In the genomic region with DNA sequence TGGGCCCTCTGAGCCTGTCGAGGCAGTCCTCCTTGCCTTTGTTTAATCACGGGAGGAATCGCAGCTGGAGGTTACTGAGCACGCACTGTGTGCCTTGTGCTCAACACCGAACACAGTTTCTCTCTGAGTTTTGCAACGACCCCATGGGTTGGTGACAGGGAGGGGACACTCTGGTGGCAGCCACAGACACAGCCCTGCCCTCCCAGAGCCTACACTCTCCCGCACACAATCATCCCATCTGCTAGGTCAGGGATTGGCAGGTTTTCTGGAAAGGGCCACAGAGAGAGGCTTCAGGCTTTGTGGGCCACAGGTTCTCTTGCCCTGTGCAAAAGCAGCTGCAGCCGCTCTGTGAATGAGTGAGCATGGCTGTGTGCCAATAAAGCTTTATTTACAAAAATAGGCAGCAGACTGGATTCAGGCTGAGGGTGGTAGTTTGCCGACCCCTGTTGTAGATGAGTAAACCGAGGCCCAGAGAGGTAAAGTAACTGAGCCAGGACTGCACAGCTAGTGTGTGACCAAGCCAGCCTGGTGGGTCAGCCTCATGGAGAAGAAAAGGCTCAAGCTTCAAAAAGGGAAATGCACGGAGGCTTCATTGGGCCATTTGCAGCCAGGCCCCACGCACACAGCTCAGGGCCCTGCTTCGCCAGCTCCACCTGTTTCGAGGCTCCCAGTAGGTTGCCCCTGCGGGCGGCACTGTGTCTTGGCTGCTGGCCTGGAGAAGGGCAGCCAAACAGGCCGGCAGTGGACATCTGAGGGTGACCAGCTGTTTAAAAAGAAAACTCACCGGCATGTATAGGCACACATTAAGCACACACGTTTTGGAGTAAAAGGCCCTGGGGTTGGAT, we compare ENCODE assay signal across 22 cellular contexts. TPM values are rescaled to one million over a fixed set of nuclear protein-coding genes. Genes with fewer than 3 reads are reported as not detected.
DNase-seq lines count a peak whose midpoint lies in the region; ATAC-seq and TF ChIP-seq lines count a peak whose summit lies in the region.
"Had no signal": no experiment of that assay in that cellular context is flagged by ENCODE, and none has a peak within 500 bp of the region (broad histone marks: within the 10 kb centered on the region; RNA-seq: fewer than 3 reads in every experiment).

No MANE protein-coding gene starts in this region.

- H3K79me2 ChIP-seq in GM23338 (replicated peaks; ENCODE audit: insufficient read depth) (no peaks in the 10 kb centered on the region), neural progenitor cell (ENCODE audit: low read depth) (no peaks in the 10 kb centered on the region)

- H3K36me3 Mint-ChIP-seq in GM23338 (ENCODE audit: low read depth) (peaks cover 13% of the 10 kb centered on the region), endodermal cell (ENCODE audit: low read depth) (peaks cover 14% of the 10 kb centered on the region), neural progenitor cell (peaks cover 9% of the 10 kb centered on the region)
- H3K36me3 Mint-ChIP-seq: activated naive CD4-positive, alpha-beta T cell treated with anti-CD3 and anti-CD28 coated beads, Interleukin-2, amount 50 U/mL, for 24 hours had no signal

- H3K36me3 ChIP-seq in GM23338 (ENCODE audit: insufficient read depth) (no peaks in the 10 kb centered on the region), NT2/D1 (ENCODE audit: insufficient read depth, insufficient read length, low read length) (peaks cover 29% of the 10 kb centered on the region), endodermal cell (ENCODE audit: control insufficient read depth, insufficient read depth, low read length) (peaks cover 1% of the 10 kb centered on the region), neural progenitor cell (no peaks in the 10 kb centered on the region)
- H3K36me3 ChIP-seq: breast epithelium had no signal

- H3K4me1 ChIP-seq in GM23338 (ENCODE audit: insufficient read depth) (peaks cover 18% of the 10 kb centered on the region), NT2/D1 (ENCODE audit: insufficient read depth, insufficient read length) (peaks cover 29% of the 10 kb centered on the region), endodermal cell (ENCODE audit: control insufficient read depth, insufficient read depth, low read length) (peaks cover 5% of the 10 kb centered on the region), neural progenitor cell (peaks cover 23% of the 10 kb centered on the region)
- H3K4me1 ChIP-seq: breast epithelium had no signal

- H3K9me2 ChIP-seq in GM23338 (ENCODE audit: insufficient read depth) = no peaks in the 10 kb centered on the region

- WGBS in endodermal cell (ENCODE audit: insufficient coverage in 1 of 2, insufficient read length in 1 of 2), 2 experiments = 85 to 89% methylated on average over 13 to 19 of the region's 19 CpGs

- H3K27me3 ChIP-seq in GM23338 (ENCODE audit: insufficient read depth) = no peaks in the 10 kb centered on the region
- no peaks in the 10 kb centered on the region for H3K27me3 ChIP-seq in NT2/D1 (ENCODE audit: insufficient read depth, insufficient read length)
- no peaks in the 10 kb centered on the region for H3K27me3 ChIP-seq in endodermal cell (ENCODE audit: control insufficient read depth, insufficient read depth, low read length, poor library complexity, severe bottlenecking)
- H3K27me3 ChIP-seq in neural progenitor cell = no peaks in the 10 kb centered on the region
- H3K27me3 ChIP-seq: breast epithelium, sigmoid colon had no signal

- H3K9me3 ChIP-seq in NT2/D1 (ENCODE audit: insufficient read depth, low read length) (no peaks in the 10 kb centered on the region), endodermal cell (ENCODE audit: control insufficient read depth, low read length) (no peaks in the 10 kb centered on the region), neural progenitor cell (ENCODE audit: low read depth) (no peaks in the 10 kb centered on the region)
- H3K9me3 ChIP-seq: breast epithelium, sigmoid colon had no signal

- H3K9ac ChIP-seq in NT2/D1 (ENCODE audit: insufficient read length, low read depth) = peak overlapping the region; percentile 68
- H3K9ac ChIP-seq in endodermal cell (ENCODE audit: extremely low read depth, low read length, poor library complexity, severe bottlenecking) = peak overlapping the region; percentile 54
- H3K9ac ChIP-seq in neural progenitor cell = no peak overlapping the region

- H3K27ac Mint-ChIP-seq in GM23338 (no peak overlapping the region), endodermal cell (peak overlapping the region; percentile 91), neural progenitor cell (peak overlapping the region; percentile 99)
- H3K27ac Mint-ChIP-seq: activated naive CD4-positive, alpha-beta T cell treated with anti-CD3 and anti-CD28 coated beads, Interleukin-2, amount 50 U/mL, for 24 hours had no signal

- H2AFZ ChIP-seq in GM23338 (peak overlapping the region; percentile 78; the same call in 1 of the 2 replicates), neural progenitor cell (replicated peaks) (no peak overlapping the region)

- DNase-seq in GM23338 (ENCODE audit: low spot score) (no peak), NT2/D1 (ENCODE audit: low read depth, low spot score) (no peak), endodermal cell (peak; percentile 45), neural progenitor cell (ENCODE audit: low spot score) (no peak), NCI-H2107 (lab: John Stamatoyannopoulos, UW) (no peak), cortex of kidney (lab: John Stamatoyannopoulos, UW) (no peak), HT-29 (ENCODE audit: low spot score) (no peak)
- DNase-seq in activated CD4-positive, alpha-beta T cell treated with anti-CD3 and anti-CD28 coated beads, Interleukin-2, amount 50 U/mL, for 1 hour = no peak
- DNase-seq: activated CD4-positive, alpha-beta T cell treated with anti-CD3 and anti-CD28 coated beads for 4 hours; DMS 273 treated with DMSO at 0.1 percent for 48 hours; effector CD8-positive, alpha-beta T cell; hypothalamus; NCI-H1694; NCI-H526 treated with DMSO at 0.1 percent for 48 hours; sigmoid colon; stimulated activated CD4-positive, alpha-beta T cell treated with anti-CD3 and anti-CD28 coated beads, Interleukin-2, amount 100 ng/mL, for 48 hours had no signal

- H3K4me3 ChIP-seq in GM23338 = no peak overlapping the region
- no peak overlapping the region for H3K4me3 ChIP-seq in NT2/D1 (ENCODE audit: insufficient read length, low read depth)
- H3K4me3 ChIP-seq in endodermal cell (ENCODE audit: low read length) = no peak overlapping the region
- peak overlapping the region; percentile 7 for H3K4me3 ChIP-seq in neural progenitor cell
- H3K4me3 ChIP-seq: breast epithelium, sigmoid colon had no signal

- H3K4me3 Mint-ChIP-seq in GM23338 = no peak overlapping the region
- no peak overlapping the region for H3K4me3 Mint-ChIP-seq in endodermal cell
- H3K4me3 Mint-ChIP-seq in neural progenitor cell = peak overlapping the region; percentile 64
- H3K4me3 Mint-ChIP-seq: activated naive CD4-positive, alpha-beta T cell treated with anti-CD3 and anti-CD28 coated beads, Interleukin-2, amount 50 U/mL, for 24 hours had no signal

- H3K27ac ChIP-seq in GM23338 (ENCODE audit: low read depth) = peak overlapping the region; percentile 74
- H3K27ac ChIP-seq in endodermal cell (ENCODE audit: low read depth, low read length) = peak overlapping the region; percentile 98
- H3K27ac ChIP-seq in neural progenitor cell = peak overlapping the region; percentile 96
- H3K27ac ChIP-seq: breast epithelium, sigmoid colon had no signal

- H3F3A ChIP-seq in GM23338 (replicated peaks; ENCODE audit: low read depth) (0 out of 2 replicates have a peak, but pooled peaks cover 9% of the 10 kb centered on the region), neural progenitor cell (ENCODE audit: low read depth) (peaks cover 37% of the 10 kb centered on the region)

- H4K20me1 ChIP-seq in GM23338 (replicated peaks; ENCODE audit: insufficient read depth) (no peaks in the 10 kb centered on the region; the same call in 1 of the 2 replicates), neural progenitor cell (ENCODE audit: low read depth) (peaks cover 6% of the 10 kb centered on the region)

- H3K27me3 Mint-ChIP-seq in GM23338 (ENCODE audit: insufficient read depth, low read depth, poor library complexity) (peaks cover 23% of the 10 kb centered on the region), endodermal cell (ENCODE audit: insufficient read depth) (no peaks in the 10 kb centered on the region), neural progenitor cell (ENCODE audit: insufficient read depth, low read depth) (peaks cover 12% of the 10 kb centered on the region)
- H3K27me3 Mint-ChIP-seq: activated naive CD4-positive, alpha-beta T cell treated with anti-CD3 and anti-CD28 coated beads, Interleukin-2, amount 50 U/mL, for 24 hours had no signal

- H3K4me1 Mint-ChIP-seq in GM23338 (peaks cover 37% of the 10 kb centered on the region), endodermal cell (peaks cover 14% of the 10 kb centered on the region), neural progenitor cell (peaks cover 67% of the 10 kb centered on the region)
- H3K4me1 Mint-ChIP-seq: activated naive CD4-positive, alpha-beta T cell treated with anti-CD3 and anti-CD28 coated beads, Interleukin-2, amount 50 U/mL, for 24 hours had no signal

- ATAC-seq in GM23338 = no peak

- peak overlapping the region; percentile 55; the same call in 1 of the 2 replicates for H3K4me2 ChIP-seq in GM23338
- H3K4me2 ChIP-seq in neural progenitor cell = peak overlapping the region; percentile 49

- H3K9me3 Mint-ChIP-seq in GM23338 = no peaks in the 10 kb centered on the region
- no peaks in the 10 kb centered on the region for H3K9me3 Mint-ChIP-seq in endodermal cell
- H3K9me3 Mint-ChIP-seq in neural progenitor cell = no peaks in the 10 kb centered on the region
- H3K9me3 Mint-ChIP-seq: activated naive CD4-positive, alpha-beta T cell treated with anti-CD3 and anti-CD28 coated beads, Interleukin-2, amount 50 U/mL, for 24 hours had no signal

- no peak for TF ChIP-seq CTCF in GM23338 (conservative IDR thresholded peaks at IDR 0.05; ENCODE audit: low read depth in 2 of 2)
- no peak for TF ChIP-seq CTCF in endodermal cell (conservative IDR thresholded peaks at IDR 0.05)
- TF ChIP-seq CTCF in neural progenitor cell (IDR thresholded peaks at IDR 0.05) = no peak

RNA-seq across cellular contexts. Expression of a gene that starts 16.3 kb away (rescaled TPM):
- total RNA-seq in GM23338 (2014; rRNA removed; shearing (Covaris generic)) = 12.9 and 20.1 TPM in 2 replicates
- 23.2 and 23.3 TPM in 2 replicates for polyA plus RNA-seq in GM23338 (2016; fragmentation: Nextera tagmentation; extraction: Ambion mirVana)
- total RNA-seq in endodermal cell = 10 to 100 TPM; 23.2 to 32.2 TPM
- polyA plus RNA-seq in endodermal cell (2013, experiment 1 of 2) = 20.9 TPM
- 17.8 TPM for polyA plus RNA-seq in endodermal cell (2013, experiment 2 of 2)
- 11.9 and 21.6 TPM in 2 replicates for total RNA-seq in neural progenitor cell (ENCODE audit: low replicate concordance)
- total RNA-seq in HT-29 (2014; rRNA removed; shearing (Covaris generic)) = 31.7 and 40.1 TPM in 2 replicates

RNA-seq across cellular contexts. Expression of a gene that starts 17.9 kb away (rescaled TPM):
- total RNA-seq in GM23338 (2014; rRNA removed; shearing (Covaris generic)) = 99.1 and 109 TPM in 2 replicates
- polyA plus RNA-seq in GM23338 (2016; fragmentation: Nextera tagmentation; extraction: Ambion mirVana) = 159 and 183 TPM in 2 replicates
- total RNA-seq in endodermal cell (100 to 1,000 TPM in 1 of 2 donors, 10 to 100 TPM in 1; 65.7 to 214 TPM), neural progenitor cell (ENCODE audit: low replicate concordance) (85.0 and 94.0 TPM in 2 replicates)
- 203 TPM for polyA plus RNA-seq in endodermal cell (2013, experiment 1 of 2)
- polyA plus RNA-seq in endodermal cell (2013, experiment 2 of 2) = 171 TPM
- total RNA-seq in HT-29 (2014; rRNA removed; shearing (Covaris generic)) = 134 and 151 TPM in 2 replicates

RNA-seq across cellular contexts. Expression of a gene that starts 45.0 kb away (rescaled TPM):
- 27.4 and 36.1 TPM in 2 replicates for total RNA-seq in GM23338 (2014; rRNA removed; shearing (Covaris generic))
- polyA plus RNA-seq in GM23338 (2016; fragmentation: Nextera tagmentation; extraction: Ambion mirVana) = 21.7 and 22.3 TPM in 2 replicates
- total RNA-seq in endodermal cell = under 1 TPM; 0.37 to 0.40 TPM
- 4.0 TPM for polyA plus RNA-seq in endodermal cell (2013, experiment 1 of 2)
- polyA plus RNA-seq in endodermal cell (2013, experiment 2 of 2) = 1.9 TPM
- total RNA-seq in neural progenitor cell (ENCODE audit: low replicate concordance) = 0.09 TPM in 1 of 2 replicates, not detected in the other
- total RNA-seq in HT-29 (2014; rRNA removed; shearing (Covaris generic)) = 117 and 131 TPM in 2 replicates
- total RNA-seq: breast epithelium; liver; sigmoid colon; T-helper 2 cell treated with Interferon-gamma antibody and Interleukin-4, amounts not matched to agents 100 ng/mL and 5 ng/mL, for 36 hours; temporal lobe had no signal
- polyA plus RNA-seq: BJ, sigmoid colon had no signal

Comparison
In these comparisons a context has a peak if more than half of its experiments do, and no peak if none do; other contexts are left out.
1. RNA of a gene that starts 45.0 kb away (total RNA-seq): 117 to 131 TPM in HT-29 and 27.4 to 36.1 TPM in GM23338; 0.37 to 0.40 TPM in endodermal cell and 0.09 TPM in neural progenitor cell; every median in the first group is over 10 times any median in the second.
2. Peak in every context shown above with its lines, with median percentiles within 50 percentile points of each other: H3K27ac ChIP-seq.